ENCODE assay signal across 35 cellular contexts in the genomic region with DNA sequence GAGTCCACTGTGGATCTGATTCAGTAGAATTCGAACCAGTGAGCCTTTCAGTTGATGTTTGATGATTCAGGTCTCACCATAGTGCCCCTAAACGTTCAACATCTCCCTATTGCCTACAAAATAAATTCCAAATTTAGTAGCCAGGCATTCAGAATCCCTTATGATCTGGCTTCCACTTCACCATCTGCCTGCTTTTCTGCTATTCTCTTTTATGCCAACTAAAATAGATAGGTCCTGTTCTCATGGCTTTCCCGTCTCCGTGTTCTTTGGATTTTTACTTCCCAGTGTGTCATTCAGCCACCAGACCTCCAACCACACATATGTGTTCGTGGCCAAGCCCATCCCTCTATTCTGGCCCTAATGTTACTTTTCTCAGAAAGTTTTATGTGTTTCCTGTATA.
"Had no signal": no experiment of that assay in that cellular context is flagged by ENCODE, and none has a peak within 500 bp of the region (broad histone marks: within the 10 kb centered on the region; RNA-seq: fewer than 3 reads in every experiment).

No MANE protein-coding gene starts in this region.

- H3K27ac ChIP-seq: adrenal gland, body of pancreas, brain microvascular endothelial cell, breast epithelium, VCaP had no signal

- H3K4me1 ChIP-seq: adrenal gland, body of pancreas, breast epithelium had no signal

- H3K27me3 ChIP-seq: adrenal gland, body of pancreas, brain microvascular endothelial cell, breast epithelium had no signal

- H3K4me3 Mint-ChIP-seq: activated B cell treated with CpG ODN at 0.5 μM for 24 hours; activated CD4-positive, alpha-beta memory T cell treated with anti-CD3 and anti-CD28 coated beads for 36 hours; activated CD4-positive, alpha-beta T cell treated with anti-CD3 and anti-CD28 coated beads, Interleukin-2, amount 10 ng/mL, durations not matched to agents 24 days and 14 days; activated CD8-positive, alpha-beta T cell treated with anti-CD3 and anti-CD28 coated beads for 36 hours; activated naive CD4-positive, alpha-beta T cell treated with anti-CD3 and anti-CD28 coated beads for 36 hours; activated naive CD8-positive, alpha-beta T cell treated with anti-CD3 and anti-CD28 coated beads for 36 hours; activated T-cell treated with anti-CD3 and anti-CD28 coated beads, Interleukin-2, amount 50 U/mL, for 4 hours; activated T-cell treated with anti-CD3 and anti-CD28 coated beads, Interleukin-2, amount 50 U/mL, for 72 hours; activated T-helper 1 cell treated with anti-CD3 and anti-CD28 coated beads, Interleukin-12 subunit alpha, Interleukin-12 subunit beta, Interleukin-2, Interleukin-4 antibody, amounts not matched to agents 30 ng/mL and 10 ng/mL and 1 ng/mL, durations not matched to agents 14 hours and 24 hours and 36 hours; activated T-helper 17 cell treated with anti-CD3 and anti-CD28 coated beads, Interleukin-2, amount 50 U/mL, for 72 hours; T-helper 1 cell treated with Interleukin-12 subunit alpha and Interleukin-12 subunit beta and Interleukin-4 antibody, amounts not matched to agents 30 μg/mL and 1 μg/mL, for 36 hours; T-helper 2 cell treated with Interferon-gamma antibody and Interleukin-4, amounts not matched to agents 5 μg/mL and 100 μg/mL, for 36 hours had no signal

- DNase-seq: activated B cell treated with CpG ODN at 0.5 μM for 24 hours; activated CD4-positive, alpha-beta memory T cell treated with anti-CD3 and anti-CD28 coated beads for 36 hours; activated CD4-positive, alpha-beta T cell treated with anti-CD3 and anti-CD28 coated beads for 4 hours; activated CD4-positive, alpha-beta T cell treated with anti-CD3 and anti-CD28 coated beads, Interleukin-2, amount 10 ng/mL, durations not matched to agents 24 days and 14 days; activated CD4-positive, alpha-beta T cell treated with anti-CD3 and anti-CD28 coated beads, Interleukin-2, amount 50 U/mL, for 1 hour; activated CD4-positive, alpha-beta T cell treated with anti-CD3 and anti-CD28 coated beads, Interleukin-2, amount 50 U/mL, for 4 hours; activated CD4-positive, CD25-positive, alpha-beta regulatory T cell treated with anti-CD3 and anti-CD28 coated beads, Interleukin-2, amount 50 U/mL, for 72 hours; activated CD8-positive, alpha-beta memory T cell treated with anti-CD3 and anti-CD28 coated beads, Interleukin-2, amount 50 U/mL, for 4 hours; activated CD8-positive, alpha-beta T cell treated with anti-CD3 and anti-CD28 coated beads for 36 hours; activated effector memory CD4-positive, alpha-beta T cell treated with anti-CD3 and anti-CD28 coated beads, Interleukin-2, amount 50 U/mL, for 16 hours; activated gamma-delta T cell treated with Interleukin-2 at 50 U/mL for 16 hours; activated naive CD4-positive, alpha-beta T cell; activated naive CD4-positive, alpha-beta T cell treated with anti-CD3 and anti-CD28 coated beads for 36 hours; activated naive CD4-positive, alpha-beta T cell treated with anti-CD3 and anti-CD28 coated beads, Interleukin-2, amount 50 U/mL, for 16 hours; activated naive CD8-positive, alpha-beta T cell treated with anti-CD3 and anti-CD28 coated beads for 36 hours; activated T-cell treated with anti-CD3 and anti-CD28 coated beads for 4 hours; activated T-cell treated with anti-CD3 and anti-CD28 coated beads, Interleukin-2, amount 50 U/mL, for 1 hour; activated T-cell treated with anti-CD3 and anti-CD28 coated beads, Interleukin-2, amount 50 U/mL, for 4 hours; activated T-cell treated with anti-CD3 and anti-CD28 coated beads, Interleukin-2, amount 50 U/mL, for 72 hours; adrenal gland; amniotic stem cell; aorta; body of pancreas; brain microvascular endothelial cell; central memory CD4-positive, alpha-beta T cell; T-helper 1 cell; T-helper 2 cell; T-helper 9 cell had no signal

- H3K36me3 ChIP-seq: adrenal gland, brain microvascular endothelial cell, breast epithelium had no signal

- H3K4me3 ChIP-seq: adrenal gland, body of pancreas, breast epithelium had no signal

- H3K36me3 Mint-ChIP-seq: activated CD4-positive, alpha-beta memory T cell treated with anti-CD3 and anti-CD28 coated beads for 36 hours; activated naive CD4-positive, alpha-beta T cell treated with anti-CD3 and anti-CD28 coated beads, Interleukin-2, amount 50 U/mL, for 72 hours; activated naive CD8-positive, alpha-beta T cell treated with anti-CD3 and anti-CD28 coated beads for 36 hours had no signal

- H3K4me1 Mint-ChIP-seq: activated B cell treated with CpG ODN at 0.5 μM for 24 hours; activated CD4-positive, alpha-beta T cell treated with anti-CD3 and anti-CD28 coated beads, Interleukin-2, amount 10 ng/mL, durations not matched to agents 24 days and 14 days; activated naive CD8-positive, alpha-beta T cell treated with anti-CD3 and anti-CD28 coated beads for 36 hours; activated T-helper 17 cell treated with anti-CD3 and anti-CD28 coated beads, Interleukin-2, amount 50 U/mL, for 72 hours had no signal

- H3K27me3 Mint-ChIP-seq: activated B cell treated with CpG ODN at 0.5 μM for 24 hours; activated CD4-positive, alpha-beta memory T cell treated with anti-CD3 and anti-CD28 coated beads for 36 hours; activated CD4-positive, alpha-beta T cell treated with anti-CD3 and anti-CD28 coated beads, Interleukin-2, amount 10 ng/mL, durations not matched to agents 24 days and 14 days; activated CD8-positive, alpha-beta T cell treated with anti-CD3 and anti-CD28 coated beads for 36 hours; activated naive CD8-positive, alpha-beta T cell treated with anti-CD3 and anti-CD28 coated beads for 36 hours; activated T-helper 17 cell treated with anti-CD3 and anti-CD28 coated beads, Interleukin-2, amount 50 U/mL, for 72 hours had no signal

- H3K9me3 ChIP-seq: adrenal gland, body of pancreas, breast epithelium had no signal

- H3K27ac Mint-ChIP-seq: activated B cell treated with CpG ODN at 0.5 μM for 24 hours; activated CD4-positive, alpha-beta memory T cell treated with anti-CD3 and anti-CD28 coated beads for 36 hours; activated CD4-positive, alpha-beta T cell treated with anti-CD3 and anti-CD28 coated beads, Interleukin-2, amount 10 ng/mL, durations not matched to agents 24 days and 14 days; activated CD8-positive, alpha-beta T cell treated with anti-CD3 and anti-CD28 coated beads for 36 hours; activated naive CD4-positive, alpha-beta T cell treated with anti-CD3 and anti-CD28 coated beads for 36 hours; activated naive CD4-positive, alpha-beta T cell treated with anti-CD3 and anti-CD28 coated beads, Interleukin-2, amount 50 U/mL, for 72 hours; activated naive CD8-positive, alpha-beta T cell treated with anti-CD3 and anti-CD28 coated beads for 36 hours; activated T-cell treated with anti-CD3 and anti-CD28 coated beads, Interleukin-2, amount 50 U/mL, for 72 hours; activated T-helper 1 cell treated with anti-CD3 and anti-CD28 coated beads, Interleukin-12 subunit alpha, Interleukin-12 subunit beta, Interleukin-2, Interleukin-4 antibody, amounts not matched to agents 30 ng/mL and 10 ng/mL and 1 ng/mL, durations not matched to agents 14 hours and 24 hours and 36 hours; activated T-helper 17 cell treated with anti-CD3 and anti-CD28 coated beads, Interleukin-2, amount 50 U/mL, for 72 hours; T-helper 1 cell treated with Interleukin-12 subunit alpha and Interleukin-12 subunit beta and Interleukin-4 antibody, amounts not matched to agents 30 μg/mL and 1 μg/mL, for 36 hours; T-helper 2 cell treated with Interferon-gamma antibody and Interleukin-4, amounts not matched to agents 5 μg/mL and 100 μg/mL, for 36 hours had no signal

- H3K9me3 Mint-ChIP-seq: activated B cell treated with CpG ODN at 0.5 μM for 24 hours; activated CD4-positive, alpha-beta memory T cell treated with anti-CD3 and anti-CD28 coated beads for 36 hours; activated CD4-positive, alpha-beta T cell treated with anti-CD3 and anti-CD28 coated beads, Interleukin-2, amount 10 ng/mL, durations not matched to agents 24 days and 14 days; activated CD8-positive, alpha-beta T cell treated with anti-CD3 and anti-CD28 coated beads for 36 hours; activated naive CD4-positive, alpha-beta T cell treated with anti-CD3 and anti-CD28 coated beads for 36 hours; activated naive CD8-positive, alpha-beta T cell treated with anti-CD3 and anti-CD28 coated beads for 36 hours; activated T-cell treated with anti-CD3 and anti-CD28 coated beads, Interleukin-2, amount 50 U/mL, for 4 hours; activated T-helper 1 cell treated with anti-CD3 and anti-CD28 coated beads, Interleukin-12 subunit alpha, Interleukin-12 subunit beta, Interleukin-2, Interleukin-4 antibody, amounts not matched to agents 30 ng/mL and 10 ng/mL and 1 ng/mL, durations not matched to agents 14 hours and 24 hours and 36 hours; activated T-helper 17 cell treated with anti-CD3 and anti-CD28 coated beads, Interleukin-2, amount 50 U/mL, for 72 hours; T-helper 1 cell treated with Interleukin-12 subunit alpha and Interleukin-12 subunit beta and Interleukin-4 antibody, amounts not matched to agents 30 μg/mL and 1 μg/mL, for 36 hours; T-helper 2 cell treated with Interferon-gamma antibody and Interleukin-4, amounts not matched to agents 5 μg/mL and 100 μg/mL, for 36 hours had no signal
